ENCODE assay signal across 14 cellular contexts in the genomic region with DNA sequence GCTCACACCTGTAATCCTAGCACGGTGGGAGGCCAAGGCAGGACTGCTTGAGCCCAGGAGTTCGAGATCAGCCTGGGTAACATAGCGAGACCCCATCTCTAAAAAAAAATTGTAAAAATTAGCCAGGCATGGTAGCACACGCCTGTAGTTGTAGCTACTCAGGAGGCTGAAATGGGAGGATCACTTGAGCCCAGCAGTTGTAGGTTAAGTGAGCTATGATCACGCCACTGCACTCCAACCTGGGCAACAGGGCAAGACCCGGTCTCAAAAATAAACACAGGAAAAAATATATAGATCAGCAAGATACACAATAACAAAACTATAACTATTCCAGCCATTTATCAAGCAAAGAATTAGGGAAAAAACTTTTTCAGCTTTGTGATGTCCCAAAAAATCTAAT. TPM values are rescaled to one million over a fixed set of nuclear protein-coding genes. Genes with fewer than 3 reads are reported as not detected.
DNase-seq lines count a peak whose midpoint lies in the region; ATAC-seq and TF ChIP-seq lines count a peak whose summit lies in the region.
"Had no signal": no experiment of that assay in that cellular context is flagged by ENCODE, and none has a peak within 500 bp of the region (broad histone marks: within the 10 kb centered on the region; RNA-seq: fewer than 3 reads in every experiment).

No MANE protein-coding gene starts in this region.

- H3K4me3 Mint-ChIP-seq in activated CD4-positive, alpha-beta T cell treated with anti-CD3 and anti-CD28 coated beads, Interleukin-2, amount 10 ng/mL, durations not matched to agents 7 days and 5 days: peak overlapping the region; percentile 89
- peak overlapping the region; percentile 97 for H3K4me3 Mint-ChIP-seq in T-helper 17 cell
- peak overlapping the region; percentile 55 to 57 for H3K4me3 Mint-ChIP-seq in stimulated activated naive B cell treated with anti-CD40 and anti-IgM and Interleukin-4, amounts not matched to agents 10 μg/mL and 1 μg/mL and 100 μg/mL, for 72 hours

- H3K27ac Mint-ChIP-seq in activated CD4-positive, alpha-beta T cell treated with anti-CD3 and anti-CD28 coated beads, Interleukin-2, amount 10 ng/mL, durations not matched to agents 7 days and 5 days: peak overlapping the region; percentile 48
- H3K27ac Mint-ChIP-seq in T-helper 17 cell: peak overlapping the region; percentile 100
- H3K27ac Mint-ChIP-seq in stimulated activated naive B cell treated with anti-CD40 and anti-IgM and Interleukin-4, amounts not matched to agents 10 μg/mL and 1 μg/mL and 100 μg/mL, for 72 hours: peak overlapping the region; percentile 89

- no peak for TF ChIP-seq POLR2A in thyroid gland (IDR thresholded peaks at IDR 0.05)
- TF ChIP-seq POLR2A in esophagus squamous epithelium (IDR thresholded peaks at IDR 0.05): no peak

- H3K9me3 ChIP-seq in T-helper 17 cell (ENCODE audit: control insufficient read depth, low read length, poor library complexity, severe bottlenecking) (no peaks in the 10 kb centered on the region), fibroblast of lung (ENCODE audit: control insufficient read depth, insufficient read depth, low read depth, low read length) (no peaks in the 10 kb centered on the region), thyroid gland (no peaks in the 10 kb centered on the region), esophagus squamous epithelium (no peaks in the 10 kb centered on the region)
- H3K9me3 ChIP-seq: testis had no signal

- H3K4me1 ChIP-seq in fibroblast of lung (ENCODE audit: control insufficient read depth, extremely low read depth, insufficient read depth, low read length) (peaks cover 4% of the 10 kb centered on the region), thyroid gland (peaks cover 32 to 41% of the 10 kb centered on the region in 2 donors), esophagus squamous epithelium (peaks cover 27 to 83% (median 57%) of the 10 kb centered on the region in 3 donors)

- peak overlapping the region in 1 of 4 experiments; percentile 96 for H3K4me3 ChIP-seq in fibroblast of lung (replicated peaks in 1 of 4; ENCODE audit: control extremely low read depth in 1 of 4, insufficient read depth in 1 of 4, low read depth in 3 of 4, low read length in 4 of 4)
- no peak overlapping the region for H3K4me3 ChIP-seq in thyroid gland (replicated peaks in 1 of 3)
- H3K4me3 ChIP-seq in esophagus squamous epithelium: no peak overlapping the region
- H3K4me3 ChIP-seq: testis had no signal

- H3K36me3 ChIP-seq in fibroblast of lung (ENCODE audit: control insufficient read depth, insufficient read depth, low read length) (no peaks in the 10 kb centered on the region), thyroid gland (no peaks in the 10 kb centered on the region), esophagus squamous epithelium (peaks cover 0 to 12% (median 0%) of the 10 kb centered on the region in 3 donors)

- peaks cover 81% of the 10 kb centered on the region for H3K79me2 ChIP-seq in fibroblast of lung (ENCODE audit: control insufficient read depth, insufficient read depth, low read length)

- CTCF ChIA-PET in activated CD4-positive, alpha-beta T cell treated with anti-CD3 and anti-CD28 coated beads, Interleukin-2, amount 10 ng/mL, durations not matched to agents 7 days and 5 days (lab: Charles Lee): interaction anchor here (0.9 to 1.7 kb wide), 2 partner anchors 17 to 21 kb away, joined by 3 read pairs; no protein-coding TSS in a partner anchor

- POLR2A ChIA-PET in activated CD4-positive, alpha-beta T cell treated with anti-CD3 and anti-CD28 coated beads, Interleukin-2, amount 10 ng/mL, durations not matched to agents 7 days and 5 days (lab: Charles Lee): no interaction called here

- DNase-seq in activated CD4-positive, alpha-beta T cell treated with anti-CD3 and anti-CD28 coated beads, Interleukin-2, amount 10 ng/mL, durations not matched to agents 7 days and 5 days: no peak
- DNase-seq in activated CD4-positive, alpha-beta T cell treated with anti-CD3 and anti-CD28 coated beads, Interleukin-2, amount 50 U/mL, for 4 hours: no peak
- DNase-seq in T-helper 17 cell: no peak
- no peak for DNase-seq in fibroblast of lung (ENCODE audit: low read depth in 2 of 2)
- DNase-seq in stimulated activated naive B cell treated with anti-CD40 and anti-IgM and Interleukin-4, amounts not matched to agents 10 μg/mL and 1 μg/mL and 100 μg/mL, for 72 hours: no peak
- DNase-seq in thyroid gland: no peak
- no peak for DNase-seq in esophagus squamous epithelium (lab: John Stamatoyannopoulos, UW)
- DNase-seq in midbrain (lab: John Stamatoyannopoulos, UW): no peak
- DNase-seq: dorsolateral prefrontal cortex; NCI-H2171; occipital lobe; SHP77 treated with DMSO at 0.1 percent for 48 hours; stimulated activated CD4-positive, alpha-beta T cell treated with anti-CD3 and anti-CD28 coated beads, Interleukin-1b, Interleukin-23, amount 100 ng/mL, for 48 hours; testis had no signal

- H2AFZ ChIP-seq in fibroblast of lung (ENCODE audit: low read length): no peak overlapping the region

- no peaks in the 10 kb centered on the region for H3K27me3 Mint-ChIP-seq in activated CD4-positive, alpha-beta T cell treated with anti-CD3 and anti-CD28 coated beads, Interleukin-2, amount 10 ng/mL, durations not matched to agents 7 days and 5 days
- H3K27me3 Mint-ChIP-seq in T-helper 17 cell: no peaks in the 10 kb centered on the region
- no peaks in the 10 kb centered on the region for H3K27me3 Mint-ChIP-seq in stimulated activated naive B cell treated with anti-CD40 and anti-IgM and Interleukin-4, amounts not matched to agents 10 μg/mL and 1 μg/mL and 100 μg/mL, for 72 hours

- no peaks in the 10 kb centered on the region for H3K27me3 ChIP-seq in fibroblast of lung (ENCODE audit: control insufficient read depth, insufficient read depth, low read length)
- no peaks in the 10 kb centered on the region for H3K27me3 ChIP-seq in thyroid gland
- H3K27me3 ChIP-seq in esophagus squamous epithelium: no peaks in the 10 kb centered on the region
- H3K27me3 ChIP-seq: dorsolateral prefrontal cortex, testis had no signal

- peaks cover 7% of the 10 kb centered on the region for H4K20me1 ChIP-seq in fibroblast of lung (ENCODE audit: control insufficient read depth, extremely low read depth, insufficient read depth, low read length)

- no peaks in the 10 kb centered on the region for H3K9me3 Mint-ChIP-seq in activated CD4-positive, alpha-beta T cell treated with anti-CD3 and anti-CD28 coated beads, Interleukin-2, amount 10 ng/mL, durations not matched to agents 7 days and 5 days
- no peaks in the 10 kb centered on the region for H3K9me3 Mint-ChIP-seq in stimulated activated naive B cell treated with anti-CD40 and anti-IgM and Interleukin-4, amounts not matched to agents 10 μg/mL and 1 μg/mL and 100 μg/mL, for 72 hours

- intact Hi-C loops in thyroid gland (cut with DNase I): loop anchor here (10.0 kb wide), 1 partner anchor 83 kb away; a partner anchor contains a TSS
- intact Hi-C loops in esophagus squamous epithelium (cut with DNase I): no loop called here

- TF ChIP-seq CTCF in fibroblast of lung (conservative IDR thresholded peaks at IDR 0.05 in 1 of 2, IDR thresholded peaks at IDR 0.05 in 1 of 2; ENCODE audit: low read depth in 1 of 2, low read length in 2 of 2) (no peak), thyroid gland (IDR thresholded peaks at IDR 0.05) (no peak), esophagus squamous epithelium (IDR thresholded peaks at IDR 0.05) (no peak)

- peak overlapping the region; percentile 55 for H3K4me2 ChIP-seq in fibroblast of lung (ENCODE audit: extremely low read depth, insufficient read depth, low read length)

- peaks cover 68% of the 10 kb centered on the region for H3K4me1 Mint-ChIP-seq in activated CD4-positive, alpha-beta T cell treated with anti-CD3 and anti-CD28 coated beads, Interleukin-2, amount 10 ng/mL, durations not matched to agents 7 days and 5 days
- peaks cover 55% of the 10 kb centered on the region for H3K4me1 Mint-ChIP-seq in T-helper 17 cell
- peaks cover 32 to 57% of the 10 kb centered on the region in 2 donors for H3K4me1 Mint-ChIP-seq in stimulated activated naive B cell treated with anti-CD40 and anti-IgM and Interleukin-4, amounts not matched to agents 10 μg/mL and 1 μg/mL and 100 μg/mL, for 72 hours

- H3K36me3 Mint-ChIP-seq in activated CD4-positive, alpha-beta T cell treated with anti-CD3 and anti-CD28 coated beads, Interleukin-2, amount 10 ng/mL, durations not matched to agents 7 days and 5 days (ENCODE audit: low read depth): peaks cover 43% of the 10 kb centered on the region
- peaks cover 10% of the 10 kb centered on the region for H3K36me3 Mint-ChIP-seq in T-helper 17 cell (ENCODE audit: low read depth)
- peaks cover 24 to 31% of the 10 kb centered on the region in 2 donors for H3K36me3 Mint-ChIP-seq in stimulated activated naive B cell treated with anti-CD40 and anti-IgM and Interleukin-4, amounts not matched to agents 10 μg/mL and 1 μg/mL and 100 μg/mL, for 72 hours

- no peak for ATAC-seq in T-helper 17 cell
- no peak for ATAC-seq in stimulated activated naive B cell treated with anti-CD40 and anti-IgM and Interleukin-4, amounts not matched to agents 10 μg/mL and 1 μg/mL and 100 μg/mL, for 72 hours (replicated peaks)

- H3K9ac ChIP-seq in fibroblast of lung (ENCODE audit: insufficient read depth, low read length): no peak overlapping the region

- WGBS in thyroid gland, 2 donors: 69 to 72% methylated on average over 6 of the region's 6 CpGs
- WGBS in esophagus squamous epithelium, 2 donors: 65 to 67% methylated on average over 6 of the region's 6 CpGs

- no peak overlapping the region for H3K27ac ChIP-seq in fibroblast of lung (ENCODE audit: insufficient read depth, low read length)
- H3K27ac ChIP-seq in thyroid gland: no peak overlapping the region
- peak overlapping the region in 1 of 4 donors; percentile 11 for H3K27ac ChIP-seq in esophagus squamous epithelium

RNA-seq across cellular contexts. Expression of a gene that starts 3.0 kb away (rescaled TPM):
- total RNA-seq in activated CD4-positive, alpha-beta T cell treated with anti-CD3 and anti-CD28 coated beads, Interleukin-2, amount 10 ng/mL, durations not matched to agents 7 days and 5 days: 100 to 1,000 TPM; 334 to 347 TPM
- total RNA-seq in T-helper 17 cell: 100 to 1,000 TPM; 454 to 510 TPM
- 152 and 195 TPM in 2 replicates for total RNA-seq in fibroblast of lung
- polyA plus RNA-seq in fibroblast of lung: 425 and 509 TPM in 2 replicates
- polyA plus RNA-seq in fibroblast of lung (2012): 163 and 191 TPM in 2 replicates
- polyA minus RNA-seq in fibroblast of lung (ENCODE audit: low replicate concordance): 120 and 143 TPM in 2 replicates
- total RNA-seq in thyroid gland: 100 to 1,000 TPM; 297 to 948 (median 607) TPM
- 100 to 1,000 TPM; 113 to 259 (median 149) TPM for total RNA-seq in esophagus squamous epithelium

RNA-seq across cellular contexts. Expression of a gene that starts 21.5 kb away (rescaled TPM):
- 10 to 100 TPM; 16.7 to 17.9 TPM for total RNA-seq in activated CD4-positive, alpha-beta T cell treated with anti-CD3 and anti-CD28 coated beads, Interleukin-2, amount 10 ng/mL, durations not matched to agents 7 days and 5 days
- total RNA-seq in T-helper 17 cell: 10 to 100 TPM; 50.8 to 54.9 TPM
- total RNA-seq in fibroblast of lung: 38.8 and 41.9 TPM in 2 replicates
- 9.8 and 11.6 TPM in 2 replicates for polyA plus RNA-seq in fibroblast of lung
- polyA plus RNA-seq in fibroblast of lung (2012): 23.9 and 28.0 TPM in 2 replicates
- 2.2 and 7.8 TPM in 2 replicates for polyA minus RNA-seq in fibroblast of lung (ENCODE audit: low replicate concordance)
- 10 to 100 TPM; 27.2 to 38.8 (median 30.0) TPM for total RNA-seq in thyroid gland
- 10 to 100 TPM; 15.9 to 26.3 (median 22.7) TPM for total RNA-seq in esophagus squamous epithelium

Comparison
In these comparisons a context has a peak if more than half of its experiments do, and no peak if none do; other contexts are left out.
1. H3K27ac Mint-ChIP-seq: peak in every context shown above with its lines; median percentile 100 in T-helper 17 cell; 89 in stimulated activated naive B cell treated with anti-CD40 and anti-IgM and Interleukin-4, amounts not matched to agents 10 μg/mL and 1 μg/mL and 100 μg/mL, for 72 hours; 48 in activated CD4-positive, alpha-beta T cell treated with anti-CD3 and anti-CD28 coated beads, Interleukin-2, amount 10 ng/mL, durations not matched to agents 7 days and 5 days.